In the genomic region with DNA sequence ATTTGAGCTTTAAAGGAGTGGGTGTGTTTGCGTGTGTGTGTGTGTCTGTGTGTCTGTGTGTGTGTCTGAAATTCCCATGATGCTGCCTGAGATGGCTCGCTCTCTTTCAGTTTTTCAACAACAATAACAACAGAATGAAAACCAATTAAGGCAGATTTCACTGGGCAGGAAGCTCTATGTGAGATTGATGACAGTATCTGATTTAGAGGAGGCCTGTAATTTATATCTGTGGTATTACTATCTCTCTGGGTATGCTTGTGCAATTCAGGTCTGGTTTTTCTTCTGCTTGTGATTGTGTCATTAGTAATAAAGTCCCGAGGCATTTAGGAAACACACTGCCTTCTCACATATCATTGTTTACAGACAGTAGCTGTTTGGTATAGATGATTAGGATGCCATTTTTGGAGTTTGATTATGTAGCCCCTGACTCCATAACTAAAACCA, we compare ENCODE assay signal across 1 cellular context.
TF ChIP-seq lines count a peak whose summit lies in the region.

No MANE protein-coding gene starts in this region.

TF ChIP-seq in K562, 482 proteins besides CTCF, POLR2A, EP300 and RAD21 (continued from another document and continues in another):
- TF ChIP-seq, protein P1, sequence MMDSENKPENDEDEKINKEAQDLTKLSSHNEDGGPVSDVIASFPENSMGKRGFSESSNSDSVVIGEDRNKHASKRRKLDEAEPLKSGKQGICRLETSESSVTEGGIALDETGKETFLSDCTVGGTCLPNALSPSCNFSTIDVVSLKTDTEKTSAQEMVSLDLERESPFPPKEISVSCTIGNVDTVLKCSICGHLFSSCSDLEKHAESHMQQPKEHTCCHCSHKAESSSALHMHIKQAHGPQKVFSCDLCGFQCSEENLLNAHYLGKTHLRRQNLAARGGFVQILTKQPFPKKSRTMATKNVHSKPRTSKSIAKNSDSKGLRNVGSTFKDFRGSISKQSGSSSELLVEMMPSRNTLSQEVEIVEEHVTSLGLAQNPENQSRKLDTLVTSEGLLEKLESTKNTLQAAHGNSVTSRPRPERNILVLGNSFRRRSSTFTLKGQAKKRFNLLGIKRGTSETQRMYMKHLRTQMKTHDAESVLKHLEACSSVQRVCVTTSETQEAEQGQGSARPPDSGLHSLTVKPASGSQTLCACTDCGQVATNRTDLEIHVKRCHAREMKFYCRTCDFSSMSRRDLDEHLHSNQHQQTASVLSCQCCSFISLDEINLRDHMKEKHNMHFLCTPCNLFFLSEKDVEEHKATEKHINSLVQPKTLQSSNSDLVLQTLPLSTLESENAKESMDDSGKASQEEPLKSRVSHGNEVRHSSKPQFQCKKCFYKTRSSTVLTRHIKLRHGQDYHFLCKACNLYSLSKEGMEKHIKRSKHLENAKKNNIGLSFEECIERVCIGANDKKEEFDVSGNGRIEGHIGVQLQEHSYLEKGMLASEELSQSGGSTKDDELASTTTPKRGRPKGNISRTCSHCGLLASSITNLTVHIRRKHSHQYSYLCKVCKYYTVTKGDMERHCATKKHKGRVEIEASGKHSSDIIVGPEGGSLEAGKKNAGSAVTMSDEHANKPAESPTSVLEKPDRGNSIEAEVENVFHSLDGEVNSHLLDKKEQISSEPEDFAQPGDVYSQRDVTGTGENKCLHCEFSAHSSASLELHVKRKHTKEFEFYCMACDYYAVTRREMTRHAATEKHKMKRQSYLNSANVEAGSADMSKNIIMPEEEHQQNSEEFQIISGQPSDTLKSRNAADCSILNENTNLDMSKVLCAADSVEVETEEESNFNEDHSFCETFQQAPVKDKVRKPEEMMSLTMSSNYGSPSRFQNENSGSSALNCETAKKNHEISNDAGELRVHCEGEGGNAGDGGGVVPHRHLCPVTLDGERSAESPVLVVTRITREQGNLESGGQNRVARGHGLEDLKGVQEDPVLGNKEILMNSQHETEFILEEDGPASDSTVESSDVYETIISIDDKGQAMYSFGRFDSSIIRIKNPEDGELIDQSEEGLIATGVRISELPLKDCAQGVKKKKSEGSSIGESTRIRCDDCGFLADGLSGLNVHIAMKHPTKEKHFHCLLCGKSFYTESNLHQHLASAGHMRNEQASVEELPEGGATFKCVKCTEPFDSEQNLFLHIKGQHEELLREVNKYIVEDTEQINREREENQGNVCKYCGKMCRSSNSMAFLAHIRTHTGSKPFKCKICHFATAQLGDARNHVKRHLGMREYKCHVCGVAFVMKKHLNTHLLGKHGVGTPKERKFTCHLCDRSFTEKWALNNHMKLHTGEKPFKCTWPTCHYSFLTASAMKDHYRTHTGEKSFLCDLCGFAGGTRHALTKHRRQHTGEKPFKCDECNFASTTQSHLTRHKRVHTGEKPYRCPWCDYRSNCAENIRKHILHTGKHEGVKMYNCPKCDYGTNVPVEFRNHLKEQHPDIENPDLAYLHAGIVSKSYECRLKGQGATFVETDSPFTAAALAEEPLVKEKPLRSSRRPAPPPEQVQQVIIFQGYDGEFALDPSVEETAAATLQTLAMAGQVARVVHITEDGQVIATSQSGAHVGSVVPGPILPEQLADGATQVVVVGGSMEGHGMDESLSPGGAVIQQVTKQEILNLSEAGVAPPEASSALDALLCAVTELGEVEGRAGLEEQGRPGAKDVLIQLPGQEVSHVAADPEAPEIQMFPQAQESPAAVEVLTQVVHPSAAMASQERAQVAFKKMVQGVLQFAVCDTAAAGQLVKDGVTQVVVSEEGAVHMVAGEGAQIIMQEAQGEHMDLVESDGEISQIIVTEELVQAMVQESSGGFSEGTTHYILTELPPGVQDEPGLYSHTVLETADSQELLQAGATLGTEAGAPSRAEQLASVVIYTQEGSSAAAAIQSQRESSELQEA (IDR thresholded peaks at IDR 0.05; ENCODE audit: low read depth) = no peak
- no peak for TF ChIP-seq ZNF311 (CRISPR knock-in tag; IDR thresholded peaks at IDR 0.05)
- TF ChIP-seq ZNF184 (CRISPR knock-in tag; IDR thresholded peaks at IDR 0.05) = no peak
- TF ChIP-seq CBFA2T3 (IDR thresholded peaks at IDR 0.05) = peak; percentile 73
- no peak for TF ChIP-seq ZFP30 (CRISPR knock-in tag; IDR thresholded peaks at IDR 0.05; ENCODE audit: borderline replicate concordance)
- TF ChIP-seq YBX1 (IDR thresholded peaks at IDR 0.05) = no peak
- TF ChIP-seq, protein P2, sequence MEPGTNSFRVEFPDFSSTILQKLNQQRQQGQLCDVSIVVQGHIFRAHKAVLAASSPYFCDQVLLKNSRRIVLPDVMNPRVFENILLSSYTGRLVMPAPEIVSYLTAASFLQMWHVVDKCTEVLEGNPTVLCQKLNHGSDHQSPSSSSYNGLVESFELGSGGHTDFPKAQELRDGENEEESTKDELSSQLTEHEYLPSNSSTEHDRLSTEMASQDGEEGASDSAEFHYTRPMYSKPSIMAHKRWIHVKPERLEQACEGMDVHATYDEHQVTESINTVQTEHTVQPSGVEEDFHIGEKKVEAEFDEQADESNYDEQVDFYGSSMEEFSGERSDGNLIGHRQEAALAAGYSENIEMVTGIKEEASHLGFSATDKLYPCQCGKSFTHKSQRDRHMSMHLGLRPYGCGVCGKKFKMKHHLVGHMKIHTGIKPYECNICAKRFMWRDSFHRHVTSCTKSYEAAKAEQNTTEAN (CRISPR knock-in tag; IDR thresholded peaks at IDR 0.05) = no peak
- TF ChIP-seq ZNF124 (CRISPR knock-in tag; IDR thresholded peaks at IDR 0.05) = no peak
- TF ChIP-seq FOXM1 (IDR thresholded peaks at IDR 0.05; ENCODE audit: low read depth) = no peak
- TF ChIP-seq FOXM1 (CRISPR knock-in tag; IDR thresholded peaks at IDR 0.05; ENCODE audit: low read depth) = no peak
- TF ChIP-seq ZNF778 (CRISPR knock-in tag; IDR thresholded peaks at IDR 0.05) = no peak
- no peak for TF ChIP-seq SAFB2 (IDR thresholded peaks at IDR 0.05; ENCODE audit: borderline replicate concordance, low read depth, low read length, severe bottlenecking)
- TF ChIP-seq ZNF75A (CRISPR knock-in tag; IDR thresholded peaks at IDR 0.05) = no peak
- no peak for TF ChIP-seq SMARCA5 (IDR thresholded peaks at IDR 0.05)
- no peak for TF ChIP-seq L3MBTL2 (IDR thresholded peaks at IDR 0.05)
- TF ChIP-seq, protein P3, sequence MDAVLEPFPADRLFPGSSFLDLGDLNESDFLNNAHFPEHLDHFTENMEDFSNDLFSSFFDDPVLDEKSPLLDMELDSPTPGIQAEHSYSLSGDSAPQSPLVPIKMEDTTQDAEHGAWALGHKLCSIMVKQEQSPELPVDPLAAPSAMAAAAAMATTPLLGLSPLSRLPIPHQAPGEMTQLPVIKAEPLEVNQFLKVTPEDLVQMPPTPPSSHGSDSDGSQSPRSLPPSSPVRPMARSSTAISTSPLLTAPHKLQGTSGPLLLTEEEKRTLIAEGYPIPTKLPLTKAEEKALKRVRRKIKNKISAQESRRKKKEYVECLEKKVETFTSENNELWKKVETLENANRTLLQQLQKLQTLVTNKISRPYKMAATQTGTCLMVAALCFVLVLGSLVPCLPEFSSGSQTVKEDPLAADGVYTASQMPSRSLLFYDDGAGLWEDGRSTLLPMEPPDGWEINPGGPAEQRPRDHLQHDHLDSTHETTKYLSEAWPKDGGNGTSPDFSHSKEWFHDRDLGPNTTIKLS (IDR thresholded peaks at IDR 0.05; ENCODE audit: borderline replicate concordance, low read depth) = no peak
- no peak for TF ChIP-seq OTX1 (CRISPR knock-in tag; IDR thresholded peaks at IDR 0.05)
- TF ChIP-seq, protein P4, sequence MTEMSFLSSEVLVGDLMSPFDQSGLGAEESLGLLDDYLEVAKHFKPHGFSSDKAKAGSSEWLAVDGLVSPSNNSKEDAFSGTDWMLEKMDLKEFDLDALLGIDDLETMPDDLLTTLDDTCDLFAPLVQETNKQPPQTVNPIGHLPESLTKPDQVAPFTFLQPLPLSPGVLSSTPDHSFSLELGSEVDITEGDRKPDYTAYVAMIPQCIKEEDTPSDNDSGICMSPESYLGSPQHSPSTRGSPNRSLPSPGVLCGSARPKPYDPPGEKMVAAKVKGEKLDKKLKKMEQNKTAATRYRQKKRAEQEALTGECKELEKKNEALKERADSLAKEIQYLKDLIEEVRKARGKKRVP (CRISPR knock-in tag; IDR thresholded peaks at IDR 0.05) = no peak
- no peak for TF ChIP-seq ZNF780A (CRISPR knock-in tag; IDR thresholded peaks at IDR 0.05)
- peak; percentile 58; the same call in 1 of the 2 replicates for TF ChIP-seq RNF2 (IDR thresholded peaks at IDR 0.05)
- TF ChIP-seq ETS2 (tag; IDR thresholded peaks at IDR 0.05; ENCODE audit: borderline replicate concordance, poor library complexity, severe bottlenecking) = no peak
- TF ChIP-seq, protein P5, sequence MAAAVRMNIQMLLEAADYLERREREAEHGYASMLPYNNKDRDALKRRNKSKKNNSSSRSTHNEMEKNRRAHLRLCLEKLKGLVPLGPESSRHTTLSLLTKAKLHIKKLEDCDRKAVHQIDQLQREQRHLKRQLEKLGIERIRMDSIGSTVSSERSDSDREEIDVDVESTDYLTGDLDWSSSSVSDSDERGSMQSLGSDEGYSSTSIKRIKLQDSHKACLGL (CRISPR knock-in tag; IDR thresholded peaks at IDR 0.05; ENCODE audit: borderline replicate concordance, poor library complexity, severe bottlenecking) = no peak
- TF ChIP-seq CEBPG (CRISPR knock-in tag; IDR thresholded peaks at IDR 0.05) = no peak
- TF ChIP-seq CEBPG (tag; conservative IDR thresholded peaks at IDR 0.05 in 1 of 2, IDR thresholded peaks at IDR 0.05 in 1 of 2) = peak; percentile 88 to 96
- TF ChIP-seq TCF3 (CRISPR knock-in tag; IDR thresholded peaks at IDR 0.05) = no peak; the same call in 1 of the 2 replicates
- peak; percentile 94 for TF ChIP-seq CEBPB (tag; IDR thresholded peaks at IDR 0.05)
- TF ChIP-seq KLF16 (IDR thresholded peaks at IDR 0.05) = peak; percentile 54; the same call in 1 of the 2 replicates
- TF ChIP-seq ETV5 (CRISPR knock-in tag; IDR thresholded peaks at IDR 0.05; ENCODE audit: low read depth) = no peak
- TF ChIP-seq ZNF766 (CRISPR knock-in tag; conservative IDR thresholded peaks at IDR 0.05) = 0 out of 2 replicates have a peak, but pooled peaks have one; percentile 47
- TF ChIP-seq, protein P6, sequence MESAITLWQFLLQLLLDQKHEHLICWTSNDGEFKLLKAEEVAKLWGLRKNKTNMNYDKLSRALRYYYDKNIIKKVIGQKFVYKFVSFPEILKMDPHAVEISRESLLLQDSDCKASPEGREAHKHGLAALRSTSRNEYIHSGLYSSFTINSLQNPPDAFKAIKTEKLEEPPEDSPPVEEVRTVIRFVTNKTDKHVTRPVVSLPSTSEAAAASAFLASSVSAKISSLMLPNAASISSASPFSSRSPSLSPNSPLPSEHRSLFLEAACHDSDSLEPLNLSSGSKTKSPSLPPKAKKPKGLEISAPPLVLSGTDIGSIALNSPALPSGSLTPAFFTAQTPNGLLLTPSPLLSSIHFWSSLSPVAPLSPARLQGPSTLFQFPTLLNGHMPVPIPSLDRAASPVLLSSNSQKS (CRISPR knock-in tag; IDR thresholded peaks at IDR 0.05) = no peak
- TF ChIP-seq, protein P7, sequence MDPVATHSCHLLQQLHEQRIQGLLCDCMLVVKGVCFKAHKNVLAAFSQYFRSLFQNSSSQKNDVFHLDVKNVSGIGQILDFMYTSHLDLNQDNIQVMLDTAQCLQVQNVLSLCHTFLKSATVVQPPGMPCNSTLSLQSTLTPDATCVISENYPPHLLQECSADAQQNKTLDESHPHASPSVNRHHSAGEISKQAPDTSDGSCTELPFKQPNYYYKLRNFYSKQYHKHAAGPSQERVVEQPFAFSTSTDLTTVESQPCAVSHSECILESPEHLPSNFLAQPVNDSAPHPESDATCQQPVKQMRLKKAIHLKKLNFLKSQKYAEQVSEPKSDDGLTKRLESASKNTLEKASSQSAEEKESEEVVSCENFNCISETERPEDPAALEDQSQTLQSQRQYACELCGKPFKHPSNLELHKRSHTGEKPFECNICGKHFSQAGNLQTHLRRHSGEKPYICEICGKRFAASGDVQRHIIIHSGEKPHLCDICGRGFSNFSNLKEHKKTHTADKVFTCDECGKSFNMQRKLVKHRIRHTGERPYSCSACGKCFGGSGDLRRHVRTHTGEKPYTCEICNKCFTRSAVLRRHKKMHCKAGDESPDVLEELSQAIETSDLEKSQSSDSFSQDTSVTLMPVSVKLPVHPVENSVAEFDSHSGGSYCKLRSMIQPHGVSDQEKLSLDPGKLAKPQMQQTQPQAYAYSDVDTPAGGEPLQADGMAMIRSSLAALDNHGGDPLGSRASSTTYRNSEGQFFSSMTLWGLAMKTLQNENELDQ (CRISPR knock-in tag; IDR thresholded peaks at IDR 0.05; ENCODE audit: borderline replicate concordance) = no peak
- TF ChIP-seq, protein P8, sequence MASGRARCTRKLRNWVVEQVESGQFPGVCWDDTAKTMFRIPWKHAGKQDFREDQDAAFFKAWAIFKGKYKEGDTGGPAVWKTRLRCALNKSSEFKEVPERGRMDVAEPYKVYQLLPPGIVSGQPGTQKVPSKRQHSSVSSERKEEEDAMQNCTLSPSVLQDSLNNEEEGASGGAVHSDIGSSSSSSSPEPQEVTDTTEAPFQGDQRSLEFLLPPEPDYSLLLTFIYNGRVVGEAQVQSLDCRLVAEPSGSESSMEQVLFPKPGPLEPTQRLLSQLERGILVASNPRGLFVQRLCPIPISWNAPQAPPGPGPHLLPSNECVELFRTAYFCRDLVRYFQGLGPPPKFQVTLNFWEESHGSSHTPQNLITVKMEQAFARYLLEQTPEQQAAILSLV (tag; IDR thresholded peaks at IDR 0.05) = no peak
- TF ChIP-seq MYNN (IDR thresholded peaks at IDR 0.05) = no peak
- TF ChIP-seq MYNN (CRISPR knock-in tag; IDR thresholded peaks at IDR 0.05) = no peak
- TF ChIP-seq TEAD4 (IDR thresholded peaks at IDR 0.05; ENCODE audit: low read length) = peak; percentile 82
- TF ChIP-seq TEAD4 (CRISPR knock-in tag; IDR thresholded peaks at IDR 0.05; ENCODE audit: borderline replicate concordance) = no peak
- no peak for TF ChIP-seq GTF2F1 (IDR thresholded peaks at IDR 0.05; ENCODE audit: low read depth, low read length)
- TF ChIP-seq FOXJ2 (tag; IDR thresholded peaks at IDR 0.05) = no peak
- TF ChIP-seq, protein P9, sequence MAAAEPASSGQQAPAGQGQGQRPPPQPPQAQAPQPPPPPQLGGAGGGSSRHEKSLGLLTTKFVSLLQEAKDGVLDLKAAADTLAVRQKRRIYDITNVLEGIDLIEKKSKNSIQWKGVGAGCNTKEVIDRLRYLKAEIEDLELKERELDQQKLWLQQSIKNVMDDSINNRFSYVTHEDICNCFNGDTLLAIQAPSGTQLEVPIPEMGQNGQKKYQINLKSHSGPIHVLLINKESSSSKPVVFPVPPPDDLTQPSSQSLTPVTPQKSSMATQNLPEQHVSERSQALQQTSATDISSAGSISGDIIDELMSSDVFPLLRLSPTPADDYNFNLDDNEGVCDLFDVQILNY (CRISPR knock-in tag; IDR thresholded peaks at IDR 0.05) = no peak
- no peak for TF ChIP-seq ZNF3 (CRISPR knock-in tag; IDR thresholded peaks at IDR 0.05)
- TF ChIP-seq, protein P10, sequence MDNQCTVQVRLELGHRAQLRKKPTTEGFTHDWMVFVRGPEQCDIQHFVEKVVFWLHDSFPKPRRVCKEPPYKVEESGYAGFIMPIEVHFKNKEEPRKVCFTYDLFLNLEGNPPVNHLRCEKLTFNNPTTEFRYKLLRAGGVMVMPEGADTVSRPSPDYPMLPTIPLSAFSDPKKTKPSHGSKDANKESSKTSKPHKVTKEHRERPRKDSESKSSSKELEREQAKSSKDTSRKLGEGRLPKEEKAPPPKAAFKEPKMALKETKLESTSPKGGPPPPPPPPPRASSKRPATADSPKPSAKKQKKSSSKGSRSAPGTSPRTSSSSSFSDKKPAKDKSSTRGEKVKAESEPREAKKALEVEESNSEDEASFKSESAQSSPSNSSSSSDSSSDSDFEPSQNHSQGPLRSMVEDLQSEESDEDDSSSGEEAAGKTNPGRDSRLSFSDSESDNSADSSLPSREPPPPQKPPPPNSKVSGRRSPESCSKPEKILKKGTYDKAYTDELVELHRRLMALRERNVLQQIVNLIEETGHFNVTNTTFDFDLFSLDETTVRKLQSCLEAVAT (IDR thresholded peaks at IDR 0.05) = no peak
- TF ChIP-seq NR2F6 (CRISPR knock-in tag; IDR thresholded peaks at IDR 0.05) = no peak
- no peak for TF ChIP-seq ZKSCAN3 (CRISPR knock-in tag; IDR thresholded peaks at IDR 0.05)
- no peak for TF ChIP-seq SMAD1 (IDR thresholded peaks at IDR 0.05; ENCODE audit: low read depth, low read length, partially characterized antibody)
- TF ChIP-seq ZNF212 (CRISPR knock-in tag; IDR thresholded peaks at IDR 0.05) = no peak
